Comparison of ENCODE assay signal across 8 cellular contexts in genomic region chr12:92030618-92031017, GRCh38.
DNase-seq lines count a peak whose midpoint lies in the region; ATAC-seq and TF ChIP-seq lines count a peak whose summit lies in the region.

No MANE protein-coding gene starts in this region.

- TF ChIP-seq CTCF in astrocyte of the spinal cord (IDR thresholded peaks at IDR 0.05; ENCODE audit: low read depth, low read length) (no peak), PC-9 (conservative IDR thresholded peaks at IDR 0.05) (no peak), osteocyte (IDR thresholded peaks at IDR 0.05) (no peak)

- H2AFZ ChIP-seq in PC-9, result no peak overlapping the region

- CTCF ChIA-PET in PC-9 (lab: Charles Lee), result no interaction called here

- intact Hi-C loops in PC-9 (cut with micrococcal nuclease; ENCODE audit: unreplicated experiment), result no loop called here

- H3K36me3 Mint-ChIP-seq in osteocyte (ENCODE audit: unreplicated experiment), result no peaks in the 10 kb centered on the region

- no peaks in the 10 kb centered on the region for H3K27me3 Mint-ChIP-seq in osteocyte (ENCODE audit: unreplicated experiment)

- no peaks in the 10 kb centered on the region for H4K20me1 ChIP-seq in PC-9 (ENCODE audit: insufficient read depth)

- H3K4me3 ChIP-seq in astrocyte of the spinal cord (ENCODE audit: low read depth, low read length) (no peak overlapping the region), muscle layer of duodenum (ENCODE audit: low read depth in 1 of 2, low read length in 2 of 2) (no peak overlapping the region), PC-9 (no peak overlapping the region)

- BruUV-seq in PC-9 (replicated peaks; lab: Mats Ljungman, UMichigan), result no TSS peak

- H3F3A ChIP-seq in PC-9 (ENCODE audit: insufficient read depth, low read depth), result no peaks in the 10 kb centered on the region

- H3K9me3 ChIP-seq in muscle layer of duodenum (ENCODE audit: control insufficient read depth in 1 of 2, low read length in 2 of 2) (no peaks in the 10 kb centered on the region), PC-9 (ENCODE audit: insufficient read depth, low read depth) (0 out of 2 replicates have a peak, but pooled peaks cover 6% of the 10 kb centered on the region)

- no peaks in the 10 kb centered on the region for H3K27me3 ChIP-seq in muscle layer of duodenum (ENCODE audit: low read depth, low read length)
- no peaks in the 10 kb centered on the region for H3K27me3 ChIP-seq in PC-9 (ENCODE audit: insufficient read depth, low read depth)

- no peak overlapping the region for H3K4me3 Mint-ChIP-seq in osteocyte (ENCODE audit: unreplicated experiment)

- DNase-seq in GDM1 (lab: John Stamatoyannopoulos, UW) (peak; percentile 20), NCI-H226 (peak; percentile 12), astrocyte of the spinal cord (ENCODE audit: low read depth, low spot score) (peak; percentile 81), PC-9 (no peak), NCI-H524 (lab: John Stamatoyannopoulos, UW) (no peak), osteocyte (ENCODE audit: extremely low spot score, unreplicated experiment) (no peak)

- H3K27ac Mint-ChIP-seq in osteocyte (ENCODE audit: unreplicated experiment), result no peak overlapping the region

- no peaks in the 10 kb centered on the region for H3K9me3 Mint-ChIP-seq in osteocyte (ENCODE audit: unreplicated experiment)

- H3K4me1 Mint-ChIP-seq in osteocyte (ENCODE audit: unreplicated experiment), result peaks cover 37% of the 10 kb centered on the region

- POLR2A ChIA-PET in PC-9 (lab: Charles Lee; ENCODE audit: unreplicated experiment), result no interaction called here

- peak; percentile 56 for ATAC-seq in GM21529 (IDR thresholded peaks at IDR 0.05; ENCODE audit: unreplicated experiment)

- no peaks in the 10 kb centered on the region for H3K79me2 ChIP-seq in PC-9 (ENCODE audit: low read depth)

- no peaks in the 10 kb centered on the region for H3K36me3 ChIP-seq in muscle layer of duodenum (ENCODE audit: control insufficient read depth in 1 of 2, insufficient read depth in 2 of 2, low read length in 2 of 2)
- H3K36me3 ChIP-seq in PC-9 (ENCODE audit: low read depth), result no peaks in the 10 kb centered on the region

- H3K4me1 ChIP-seq in muscle layer of duodenum (ENCODE audit: control insufficient read depth in 1 of 2, insufficient read depth in 2 of 2, low read length in 2 of 2), result peaks cover 12 to 27% of the 10 kb centered on the region in 2 donors
- no peaks in the 10 kb centered on the region for H3K4me1 ChIP-seq in PC-9 (replicated peaks; ENCODE audit: insufficient read depth)

- H3K4me2 ChIP-seq in PC-9, result no peak overlapping the region

- no peaks in the 10 kb centered on the region for H3K9me2 ChIP-seq in PC-9 (ENCODE audit: insufficient read depth)

- in situ Hi-C loops in astrocyte of the spinal cord (cut with HindIII; ENCODE audit: low sequenced_read_pairs), result no loop called here

- H3K27ac ChIP-seq in muscle layer of duodenum (ENCODE audit: low read length) (peak overlapping the region; percentile 47), PC-9 (no peak overlapping the region)

Comparison
In these comparisons a context has a peak if more than half of its experiments do, and no peak if none do; other contexts are left out.
1. DNase-seq: peak in GDM1 (single experiment), NCI-H226 (single experiment) and astrocyte of the spinal cord (single experiment); none in PC-9 (0 of 2), NCI-H524 (0 of 2) and osteocyte (single experiment).